In genomic region chr10:71396084-71396713, GRCh38 we compare ENCODE assay signal across 8 cellular contexts. TPM values are rescaled to one million over a fixed set of nuclear protein-coding genes. Genes with fewer than 3 reads are reported as not detected.
A peak's percentile ranks its signal among the peaks of the same experiment; 100 is the strongest.
DNase-seq lines count a peak whose midpoint lies in the region; ATAC-seq and TF ChIP-seq lines count a peak whose summit lies in the region.
"Had no signal": no experiment of that assay in that cellular context is flagged by ENCODE, and none has a peak within 500 bp of the region (broad histone marks: within the 10 kb centered on the region; RNA-seq: fewer than 3 reads in every experiment).

No MANE protein-coding gene starts in this region.

- H3K9me3 ChIP-seq in GM23248 (ENCODE audit: low read depth) (no peaks in the 10 kb centered on the region), skeletal muscle tissue (ENCODE audit: control insufficient read depth in 3 of 3, low read length in 3 of 3) (no peaks in the 10 kb centered on the region), osteoblast (ENCODE audit: low read depth, low read length) (no peaks in the 10 kb centered on the region)

- H3K9me3 Mint-ChIP-seq in activated naive CD8-positive, alpha-beta T cell treated with anti-CD3 and anti-CD28 coated beads, Interleukin-2, amount 10 ng/mL, durations not matched to agents 7 days and 5 days, result no peaks in the 10 kb centered on the region

- no peak overlapping the region for H3K27ac Mint-ChIP-seq in activated naive CD8-positive, alpha-beta T cell treated with anti-CD3 and anti-CD28 coated beads, Interleukin-2, amount 10 ng/mL, durations not matched to agents 7 days and 5 days

- H3K36me3 Mint-ChIP-seq in activated naive CD8-positive, alpha-beta T cell treated with anti-CD3 and anti-CD28 coated beads, Interleukin-2, amount 10 ng/mL, durations not matched to agents 7 days and 5 days, result no peaks in the 10 kb centered on the region

- H3K36me3 ChIP-seq in GM23248 (ENCODE audit: low read depth) (no peaks in the 10 kb centered on the region), skeletal muscle tissue (ENCODE audit: control insufficient read depth in 3 of 3, insufficient read depth in 3 of 3, low read length in 3 of 3) (no peaks in the 10 kb centered on the region), osteoblast (ENCODE audit: insufficient read depth, low read length) (no peaks in the 10 kb centered on the region)

- in situ Hi-C loops in GM23248 (cut with MboI), result no loop called here

- POLR2A ChIA-PET in activated naive CD8-positive, alpha-beta T cell treated with anti-CD3 and anti-CD28 coated beads, Interleukin-2, amount 10 ng/mL, durations not matched to agents 7 days and 5 days (lab: Charles Lee), result no interaction called here

- H3K27me3 ChIP-seq in GM23248 (replicated peaks; ENCODE audit: insufficient read depth), result peaks cover 86% of the 10 kb centered on the region
- H3K27me3 ChIP-seq in skeletal muscle tissue (ENCODE audit: control insufficient read depth in 3 of 3, insufficient read depth in 3 of 3, low read length in 3 of 3), result peaks cover 42 to 54% (median 48%) of the 10 kb centered on the region in 3 donors
- peaks cover 75% of the 10 kb centered on the region for H3K27me3 ChIP-seq in osteoblast (ENCODE audit: insufficient read depth, low read length)

- no peak overlapping the region for H3K4me2 ChIP-seq in GM23248 (ENCODE audit: unreplicated experiment)
- H3K4me2 ChIP-seq in osteoblast (ENCODE audit: insufficient read depth, low read length), result no peak overlapping the region

- H3K4me3 ChIP-seq in GM23248 (no peak overlapping the region), skeletal muscle tissue (ENCODE audit: low read length in 3 of 3) (peak overlapping the region in 2 of 3 donors; percentile 43 to 68), osteoblast (ENCODE audit: insufficient read depth, low read length) (no peak overlapping the region)

- H3K4me1 Mint-ChIP-seq in activated naive CD8-positive, alpha-beta T cell treated with anti-CD3 and anti-CD28 coated beads, Interleukin-2, amount 10 ng/mL, durations not matched to agents 7 days and 5 days, result peaks cover 2% of the 10 kb centered on the region

- H3K9ac ChIP-seq in GM23248 (no peak overlapping the region), skeletal muscle tissue (ENCODE audit: low read depth in 1 of 3, low read length in 3 of 3) (peak overlapping the region in 1 of 3 donors; percentile 16)

- H3F3A ChIP-seq in GM23248 (ENCODE audit: insufficient read depth), result no peaks in the 10 kb centered on the region

- H2AFZ ChIP-seq in GM23248 (no peak overlapping the region), osteoblast (ENCODE audit: low read length) (no peak overlapping the region)

- peak; percentile 79 for ATAC-seq in activated naive CD8-positive, alpha-beta T cell treated with anti-CD3 and anti-CD28 coated beads, Interleukin-2, amount 10 ng/mL, durations not matched to agents 7 days and 5 days (ENCODE audit: low read depth)
- no peak for ATAC-seq in HG03571 (IDR thresholded peaks at IDR 0.05; ENCODE audit: unreplicated experiment)

- peak; percentile 22 for DNase-seq in GM23248
- DNase-seq in NCI-H446 (lab: John Stamatoyannopoulos, UW), result peak; percentile 4 to 71
- DNase-seq in activated naive CD8-positive, alpha-beta T cell treated with anti-CD3 and anti-CD28 coated beads, Interleukin-2, amount 10 ng/mL, durations not matched to agents 7 days and 5 days, result peak; percentile 56
- DNase-seq in hypothalamus (lab: John Stamatoyannopoulos, UW), result peak in 32 of 51 donors; percentile 20 to 79 (median 49)
- DNase-seq in osteoblast (ENCODE audit: insufficient read length, low spot score, missing footprints), result no peak

- no peaks in the 10 kb centered on the region for H4K20me1 ChIP-seq in GM23248 (ENCODE audit: insufficient read depth)
- H4K20me1 ChIP-seq in osteoblast (ENCODE audit: insufficient read depth, low read length), result no peaks in the 10 kb centered on the region

- H3K4me1 ChIP-seq in GM23248 (ENCODE audit: insufficient read depth) (no peaks in the 10 kb centered on the region), skeletal muscle tissue (ENCODE audit: control insufficient read depth in 3 of 3, insufficient read depth in 3 of 3, low read length in 3 of 3) (peaks cover 10 to 18% (median 14%) of the 10 kb centered on the region in 3 donors), osteoblast (ENCODE audit: insufficient read depth, low read length) (no peaks in the 10 kb centered on the region)

- H3K9me2 ChIP-seq in GM23248 (ENCODE audit: insufficient read depth), result no peaks in the 10 kb centered on the region

- no peak overlapping the region for H3K27ac ChIP-seq in GM23248
- H3K27ac ChIP-seq in skeletal muscle tissue (ENCODE audit: low read depth, low read length), result no peak overlapping the region
- no peak overlapping the region for H3K27ac ChIP-seq in osteoblast (ENCODE audit: low read depth, low read length)

- H3K79me2 ChIP-seq in GM23248 (ENCODE audit: insufficient read depth) (no peaks in the 10 kb centered on the region), osteoblast (ENCODE audit: insufficient read depth, low read length) (no peaks in the 10 kb centered on the region)

- no peak overlapping the region for H3K4me3 Mint-ChIP-seq in activated naive CD8-positive, alpha-beta T cell treated with anti-CD3 and anti-CD28 coated beads, Interleukin-2, amount 10 ng/mL, durations not matched to agents 7 days and 5 days

- WGBS in GM23248 (ENCODE audit: low coverage in 1 of 2, low lambda C conversion rate in 2 of 2, missing lambda C conversion rate in 2 of 2), 2 experiments, result 25 to 29% methylated on average over 36 to 43 of the region's 46 CpGs

- no peak for TF ChIP-seq CTCF in osteoblast (IDR thresholded peaks at IDR 0.05; ENCODE audit: extremely low read depth, low read depth, low read length)

- H3K27me3 Mint-ChIP-seq in activated naive CD8-positive, alpha-beta T cell treated with anti-CD3 and anti-CD28 coated beads, Interleukin-2, amount 10 ng/mL, durations not matched to agents 7 days and 5 days, result peaks cover 62% of the 10 kb centered on the region

RNA-seq across cellular contexts. Expression of gene CDH23, which starts 0.5 kb away (rescaled TPM):
- 0.38 TPM in 1 of 2 replicates, not detected in the other for total RNA-seq in GM23248 (2014; rRNA removed; shearing (Covaris generic))
- 0.08 and 0.09 TPM in 2 replicates for polyA plus RNA-seq in GM23248 (2016; fragmentation: Nextera tagmentation; extraction: Ambion mirVana)
- 1 to 10 TPM; 3.7 to 5.3 TPM for total RNA-seq in activated naive CD8-positive, alpha-beta T cell treated with anti-CD3 and anti-CD28 coated beads, Interleukin-2, amount 10 ng/mL, durations not matched to agents 7 days and 5 days
- total RNA-seq in skeletal muscle tissue (3.7 TPM), osteoblast (under 0.01 and 0.36 TPM in 2 replicates)
- total RNA-seq: renal cortical epithelial cell had no signal

Comparison
In these comparisons a context has a peak if more than half of its experiments do, and no peak if none do; other contexts are left out.
1. H3K4me3 ChIP-seq: peak in skeletal muscle tissue (2 of 3); none in GM23248 (single experiment) and osteoblast (single experiment).